In genomic region chr13:48920730-48921129, GRCh38 we compare ENCODE assay signal across 36 cellular contexts.
"Had no signal": no experiment of that assay in that cellular context is flagged by ENCODE, and none has a peak within 500 bp of the region (broad histone marks: within the 10 kb centered on the region; RNA-seq: fewer than 3 reads in every experiment).

No MANE protein-coding gene starts in this region.

- H3K27me3 ChIP-seq: MG63 had no signal

- DNase-seq: Karpas-422, Kasumi-1, MG63, MM.1S, MV-4-11, NCI-H1048, NCI-H1092, NCI-H1092 treated with DMSO at 0.1 percent for 48 hours, NCI-H1105, NCI-H1105 treated with DMSO at 0.1 percent for 48 hours, NCI-H1417, NCI-H1417 treated with DMSO at 0.1 percent for 48 hours, NCI-H1436, NCI-H1436 treated with DMSO at 0.1 percent for 48 hours, NCI-H146, NCI-H1694, NCI-H1694 treated with DMSO at 0.1 percent for 48 hours, NCI-H187, NCI-H187 treated with DMSO at 0.1 percent for 48 hours, NCI-H1930, NCI-H2029, NCI-H2029 treated with DMSO at 0.1 percent for 48 hours, NCI-H2081, NCI-H2081 treated with DMSO at 0.1 percent for 48 hours, NCI-H2107, NCI-H2171, NCI-H2171 treated with DMSO at 0.1 percent for 48 hours, NCI-H2227 treated with DMSO at 0.1 percent for 48 hours, NCI-H226, NCI-H345, NCI-H446, NCI-H446 treated with DMSO at 0.1 percent for 48 hours, NCI-H510A, NCI-H510A treated with DMSO at 0.1 percent for 48 hours, NCI-H524, NCI-H524 treated with DMSO at 0.1 percent for 48 hours had no signal

- H3K4me3 ChIP-seq: MG63 had no signal

- H3K36me3 ChIP-seq: MG63 had no signal
